27 cellular contexts compared by ENCODE assay signal in the genomic region with DNA sequence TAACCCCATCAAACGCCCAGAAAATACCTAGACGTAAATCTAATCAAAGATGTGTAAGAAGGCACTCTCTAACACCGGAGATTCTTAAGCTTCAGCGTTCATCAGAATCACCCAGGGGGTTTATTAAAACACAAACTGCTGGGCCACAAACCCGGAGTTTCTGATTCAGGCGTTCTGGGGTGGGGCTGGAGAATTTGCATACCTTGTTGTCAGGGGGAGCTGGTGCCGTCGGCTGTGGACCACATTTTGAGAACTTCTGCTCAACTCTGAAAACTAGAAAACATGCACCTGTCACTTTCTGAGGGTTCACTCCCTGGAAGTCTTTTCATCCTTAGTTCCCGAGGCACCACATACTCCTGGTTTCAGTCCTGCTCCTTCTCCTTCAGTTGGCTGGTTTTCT. TPM values are rescaled to one million over a fixed set of nuclear protein-coding genes. Genes with fewer than 3 reads are reported as not detected.
"Had no signal": no experiment of that assay in that cellular context is flagged by ENCODE, and none has a peak within 500 bp of the region (broad histone marks: within the 10 kb centered on the region; RNA-seq: fewer than 3 reads in every experiment).

No MANE protein-coding gene starts in this region.

- H3K27ac ChIP-seq: KMS-11, RWPE1 had no signal

- H3K27ac Mint-ChIP-seq: IgD-negative memory B cell had no signal

- ATAC-seq: HepG2, K562, Panc1, PC-3 had no signal

- H3K9me2 ChIP-seq: SK-N-SH had no signal

- H3K4me3 ChIP-seq: K562 had no signal

- H3K36me3 Mint-ChIP-seq: IgD-negative memory B cell had no signal

- H3K9ac ChIP-seq: KMS-11, SK-N-SH had no signal

- H3K9me3 ChIP-seq: SK-N-SH had no signal

- H3K4me2 ChIP-seq: KMS-11, SK-N-SH had no signal

- H3K4me3 Mint-ChIP-seq: IgD-negative memory B cell had no signal

- DNase-seq: Kasumi-1; MM.1S; NCI-H1092 treated with DMSO at 0.1 percent for 48 hours; NCI-H1436; NCI-H187; NCI-H2029; NCI-H2081 treated with DMSO at 0.1 percent for 48 hours; NCI-H2171; NCI-H226; NCI-H446; NCI-H510A; NCI-H524 treated with DMSO at 0.1 percent for 48 hours; NCI-H69; NCI-H774; NK-92 treated with Interleukin-12 subunit alpha and Interleukin-12 subunit beta, amount 100 ng/mL, for 24 hours; PC-3; SHP77; SK-N-SH; SW 1271 had no signal

RNA-seq across cellular contexts. Expression of a gene that starts 48.6 kb away (rescaled TPM):
- total RNA-seq: K562, M059J, OCI-LY7 had no signal
- polyA plus RNA-seq: IgD-negative memory B cell, K562 had no signal
